ENCODE assay signal across 7 cellular contexts in the genomic region with DNA sequence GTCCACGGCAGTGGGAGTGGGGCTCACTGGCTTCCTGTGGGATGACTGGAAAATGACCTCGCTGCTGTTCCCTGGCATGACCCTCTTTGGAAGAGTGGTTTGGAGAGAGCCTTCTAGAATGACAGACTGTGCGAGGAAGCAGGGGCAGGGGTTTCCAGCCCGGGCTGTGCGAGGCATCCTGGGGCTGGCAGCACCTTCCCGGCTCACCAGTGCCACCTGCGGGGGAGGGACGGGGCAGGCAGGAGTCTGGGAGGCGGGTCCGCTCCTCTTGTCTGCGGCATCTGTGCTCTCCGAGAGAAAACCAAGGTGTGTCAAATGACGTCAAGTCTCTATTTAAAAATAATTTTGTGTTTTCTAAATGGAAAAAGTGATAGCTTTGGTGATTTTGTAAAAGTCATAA. TPM values are rescaled to one million over a fixed set of nuclear protein-coding genes. Genes with fewer than 3 reads are reported as not detected.
DNase-seq lines count a peak whose midpoint lies in the region; ATAC-seq and TF ChIP-seq lines count a peak whose summit lies in the region.

No MANE protein-coding gene starts in this region.

- peak; percentile 30 for TF ChIP-seq CTCF in fibroblast of villous mesenchyme (IDR thresholded peaks at IDR 0.05; ENCODE audit: insufficient read depth, low read depth, low read length)

- peak; percentile 48 for ATAC-seq in GM21423 (IDR thresholded peaks at IDR 0.05; ENCODE audit: unreplicated experiment)
- no peak for ATAC-seq in HG02678 (IDR thresholded peaks at IDR 0.05; ENCODE audit: unreplicated experiment)

- peak; percentile 52 to 88 for DNase-seq in NCI-H526 (lab: John Stamatoyannopoulos, UW)
- peak; percentile 83 for DNase-seq in activated T-cell treated with anti-CD3 and anti-CD28 coated beads for 24 hours (ENCODE audit: low read depth)
- DNase-seq in fibroblast of villous mesenchyme (ENCODE audit: low read depth): no peak
- DNase-seq in stimulated activated CD4-positive, alpha-beta T cell treated with anti-CD3 and anti-CD28 coated beads, Interleukin-12 subunit alpha, Interleukin-12 subunit beta, amount 100 ng/mL, for 24 hours (ENCODE audit: low read depth in 2 of 2): peak; percentile 64 to 86
- no peak for DNase-seq in HuH-7 (ENCODE audit: low spot score)

- H3K4me3 ChIP-seq in fibroblast of villous mesenchyme (ENCODE audit: low read depth, low read length): no peak overlapping the region

RNA-seq across cellular contexts. Expression of a gene that starts 7.8 kb away (rescaled TPM):
- 143 and 198 TPM in 2 replicates for total RNA-seq in fibroblast of villous mesenchyme

RNA-seq across cellular contexts. Expression of a gene that starts 32.6 kb away (rescaled TPM):
- total RNA-seq in fibroblast of villous mesenchyme: 12.5 and 17.4 TPM in 2 replicates

RNA-seq across cellular contexts. Expression of a gene that starts 32.7 kb away (rescaled TPM):
- 12.1 and 15.5 TPM in 2 replicates for total RNA-seq in fibroblast of villous mesenchyme

Comparison
In these comparisons a context has a peak if more than half of its experiments do, and no peak if none do; other contexts are left out.
1. DNase-seq: peak in NCI-H526 (2 of 2), activated T-cell treated with anti-CD3 and anti-CD28 coated beads for 24 hours (single experiment) and stimulated activated CD4-positive, alpha-beta T cell treated with anti-CD3 and anti-CD28 coated beads, Interleukin-12 subunit alpha, Interleukin-12 subunit beta, amount 100 ng/mL, for 24 hours (2 of 2); none in fibroblast of villous mesenchyme (single experiment) and HuH-7 (single experiment).